Comparison of ENCODE assay signal across 8 cellular contexts in genomic region chr11:95230054-95231034, GRCh38. TPM values are rescaled to one million over a fixed set of nuclear protein-coding genes. Genes with fewer than 3 reads are reported as not detected.
DNase-seq lines count a peak whose midpoint lies in the region; ATAC-seq and TF ChIP-seq lines count a peak whose summit lies in the region.

No MANE protein-coding gene starts in this region.

- intact Hi-C loops in Caco-2 (cut with micrococcal nuclease; ENCODE audit: unreplicated experiment): loop anchor here (1.0 to 2.0 kb wide), 8 partner anchors 13 to 559 kb away; partner anchors contain the start of gene FAM76B
- intact Hi-C loops in activated CD4-positive, alpha-beta T cell treated with anti-CD3 and anti-CD28 coated beads, Interleukin-2, amount 10 ng/mL, durations not matched to agents 24 days and 14 days (cut with micrococcal nuclease): loop anchor here (1.0 to 5.0 kb wide), 11 partner anchors 24 to 559 kb away; partner anchors contain the start of gene FAM76B

- H3K27ac Mint-ChIP-seq in Caco-2 (ENCODE audit: unreplicated experiment) (peak overlapping the region; percentile 29), IgD-negative memory B cell (peak overlapping the region; percentile 90 to 98 (median 97))
- peak overlapping the region; percentile 92 for H3K27ac Mint-ChIP-seq in activated CD4-positive, alpha-beta T cell treated with anti-CD3 and anti-CD28 coated beads, Interleukin-2, amount 10 ng/mL, durations not matched to agents 24 days and 14 days

- peaks cover 6% of the 10 kb centered on the region for H3K4me1 Mint-ChIP-seq in Caco-2 (ENCODE audit: low read depth, unreplicated experiment)
- peaks cover 19 to 45% (median 39%) of the 10 kb centered on the region in 3 donors for H3K4me1 Mint-ChIP-seq in IgD-negative memory B cell
- peaks cover 36% of the 10 kb centered on the region for H3K4me1 Mint-ChIP-seq in activated CD4-positive, alpha-beta T cell treated with anti-CD3 and anti-CD28 coated beads, Interleukin-2, amount 10 ng/mL, durations not matched to agents 24 days and 14 days

- H3K9me3 ChIP-seq in Caco-2 (no peaks in the 10 kb centered on the region; the same call in 1 of the 2 replicates), stomach smooth muscle (ENCODE audit: control insufficient read depth in 2 of 2, low read length in 2 of 2) (no peaks in the 10 kb centered on the region)
- H3K9me3 ChIP-seq in effector memory CD4-positive, alpha-beta T cell (ENCODE audit: control insufficient read depth, low read length): no peaks in the 10 kb centered on the region

- CTCF ChIA-PET in Caco-2 (lab: Charles Lee): interaction anchor here (0.5 to 1.7 kb wide), 20 partner anchors 9 to 559 kb away, joined by 3 to 20 read pairs (median 6); partner anchors contain the start of gene FAM76B

- peak; percentile 4 for ATAC-seq in GM21526 (IDR thresholded peaks at IDR 0.05; ENCODE audit: low FRiP score, unreplicated experiment)

- peak overlapping the region; percentile 59 to 71 for H3K9ac ChIP-seq in stomach smooth muscle (ENCODE audit: low read length in 2 of 2)

- H3K4me1 ChIP-seq in Caco-2 (peaks cover 7% of the 10 kb centered on the region; the same call in 1 of the 2 replicates), stomach smooth muscle (ENCODE audit: control insufficient read depth, insufficient read depth, low read length) (peaks cover 2% of the 10 kb centered on the region)
- peaks cover 13% of the 10 kb centered on the region for H3K4me1 ChIP-seq in effector memory CD4-positive, alpha-beta T cell (ENCODE audit: control insufficient read depth, insufficient read depth, low read length, poor library complexity, severe bottlenecking)

- no peaks in the 10 kb centered on the region for H3K9me3 Mint-ChIP-seq in Caco-2 (ENCODE audit: unreplicated experiment)
- no peaks in the 10 kb centered on the region for H3K9me3 Mint-ChIP-seq in IgD-negative memory B cell
- H3K9me3 Mint-ChIP-seq in activated CD4-positive, alpha-beta T cell treated with anti-CD3 and anti-CD28 coated beads, Interleukin-2, amount 10 ng/mL, durations not matched to agents 24 days and 14 days: no peaks in the 10 kb centered on the region

- DNase-seq in Caco-2 (peak in 1 of 2 experiments; percentile 41), medulla oblongata (ENCODE audit: extremely low spot score) (peak; percentile 66), hepatic stellate cell (ENCODE audit: low spot score) (no peak)
- peak; percentile 79 for DNase-seq in activated CD4-positive, alpha-beta T cell treated with anti-CD3 and anti-CD28 coated beads, Interleukin-2, amount 10 ng/mL, durations not matched to agents 24 days and 14 days
- peak in 2 of 3 donors; percentile 9 to 10 for DNase-seq in effector memory CD4-positive, alpha-beta T cell

- H3K27ac ChIP-seq in effector memory CD4-positive, alpha-beta T cell (ENCODE audit: insufficient read depth, low read length, poor library complexity, severe bottlenecking): peak overlapping the region; percentile 65
- peak overlapping the region; percentile 37 for H3K27ac ChIP-seq in stomach smooth muscle (ENCODE audit: low read length)

- TF ChIP-seq CTCF in Caco-2 (IDR thresholded peaks at IDR 0.05; ENCODE audit: insufficient read depth in 1 of 2, low read depth in 1 of 2, low read length in 1 of 2, severe bottlenecking in 1 of 2, unreplicated experiment in 1 of 2): no peak

- peak overlapping the region; percentile 86 for H3K4me3 ChIP-seq in Caco-2 (ENCODE audit: low read depth, low read length)
- H3K4me3 ChIP-seq in effector memory CD4-positive, alpha-beta T cell (ENCODE audit: insufficient read depth, low read depth, low read length, poor library complexity, severe bottlenecking): peak overlapping the region; percentile 92
- peak overlapping the region; percentile 57 to 85 for H3K4me3 ChIP-seq in stomach smooth muscle (ENCODE audit: low read length in 2 of 2)

- H3K4me3 Mint-ChIP-seq in Caco-2 (ENCODE audit: unreplicated experiment): no peak overlapping the region
- H3K4me3 Mint-ChIP-seq in IgD-negative memory B cell: peak overlapping the region in 2 of 4 donors; percentile 99
- no peak overlapping the region for H3K4me3 Mint-ChIP-seq in activated CD4-positive, alpha-beta T cell treated with anti-CD3 and anti-CD28 coated beads, Interleukin-2, amount 10 ng/mL, durations not matched to agents 24 days and 14 days

- H3K27me3 Mint-ChIP-seq in Caco-2 (ENCODE audit: insufficient read depth, unreplicated experiment) (no peaks in the 10 kb centered on the region), IgD-negative memory B cell (no peaks in the 10 kb centered on the region)
- no peaks in the 10 kb centered on the region for H3K27me3 Mint-ChIP-seq in activated CD4-positive, alpha-beta T cell treated with anti-CD3 and anti-CD28 coated beads, Interleukin-2, amount 10 ng/mL, durations not matched to agents 24 days and 14 days

- H3K27me3 ChIP-seq in Caco-2 (replicated peaks; ENCODE audit: control insufficient read depth, insufficient read depth, low read length): no peaks in the 10 kb centered on the region
- H3K27me3 ChIP-seq in effector memory CD4-positive, alpha-beta T cell (replicated peaks; ENCODE audit: control insufficient read depth, insufficient read depth, low read length, poor library complexity, severe bottlenecking): no peaks in the 10 kb centered on the region
- H3K27me3 ChIP-seq in stomach smooth muscle (ENCODE audit: control insufficient read depth in 1 of 2, insufficient read depth in 2 of 2, low read length in 2 of 2): no peaks in the 10 kb centered on the region

- no peaks in the 10 kb centered on the region for H3K36me3 Mint-ChIP-seq in Caco-2 (ENCODE audit: insufficient read depth, unreplicated experiment)
- peaks cover 8% of the 10 kb centered on the region for H3K36me3 Mint-ChIP-seq in IgD-negative memory B cell
- peaks cover 12% of the 10 kb centered on the region for H3K36me3 Mint-ChIP-seq in activated CD4-positive, alpha-beta T cell treated with anti-CD3 and anti-CD28 coated beads, Interleukin-2, amount 10 ng/mL, durations not matched to agents 24 days and 14 days (ENCODE audit: low read depth)

- no peaks in the 10 kb centered on the region for H3K36me3 ChIP-seq in Caco-2 (ENCODE audit: control insufficient read depth, insufficient read depth, low read length)
- H3K36me3 ChIP-seq in effector memory CD4-positive, alpha-beta T cell (ENCODE audit: control insufficient read depth, insufficient read depth, low read length): no peaks in the 10 kb centered on the region
- H3K36me3 ChIP-seq in stomach smooth muscle (ENCODE audit: control insufficient read depth in 2 of 2, insufficient read depth in 2 of 2, low read length in 2 of 2): no peaks in the 10 kb centered on the region

- POLR2A ChIA-PET in Caco-2 (lab: Charles Lee): interaction anchor here (0.6 to 2.0 kb wide), 10 partner anchors 13 to 1159 kb away, joined by 3 to 19 read pairs (median 6); partner anchors contain the start of genes CCDC82, CEP57 and FAM76B

- TSS peak; percentile 18 for BruUV-seq in Caco-2 (replicated peaks; lab: Mats Ljungman, UMichigan)

RNA-seq across cellular contexts. Expression of gene SESN3, which starts 0.7 kb away (rescaled TPM):
- 28.2 and 29.2 TPM in 2 replicates for total RNA-seq in Caco-2 (2022)
- 2.9 TPM for polyA plus RNA-seq in IgD-negative memory B cell
- 63.4 and 64.2 TPM in 2 replicates for total RNA-seq in activated CD4-positive, alpha-beta T cell treated with anti-CD3 and anti-CD28 coated beads, Interleukin-2, amount 10 ng/mL, durations not matched to agents 24 days and 14 days

Comparison
In these comparisons a context has a peak if more than half of its experiments do, and no peak if none do; other contexts are left out.
1. H3K27ac Mint-ChIP-seq: peak in every context shown above with its lines; median percentile 97 in IgD-negative memory B cell; 92 in activated CD4-positive, alpha-beta T cell treated with anti-CD3 and anti-CD28 coated beads, Interleukin-2, amount 10 ng/mL, durations not matched to agents 24 days and 14 days; 29 in Caco-2.